Comparison of ENCODE assay signal across 8 cellular contexts in the genomic region with DNA sequence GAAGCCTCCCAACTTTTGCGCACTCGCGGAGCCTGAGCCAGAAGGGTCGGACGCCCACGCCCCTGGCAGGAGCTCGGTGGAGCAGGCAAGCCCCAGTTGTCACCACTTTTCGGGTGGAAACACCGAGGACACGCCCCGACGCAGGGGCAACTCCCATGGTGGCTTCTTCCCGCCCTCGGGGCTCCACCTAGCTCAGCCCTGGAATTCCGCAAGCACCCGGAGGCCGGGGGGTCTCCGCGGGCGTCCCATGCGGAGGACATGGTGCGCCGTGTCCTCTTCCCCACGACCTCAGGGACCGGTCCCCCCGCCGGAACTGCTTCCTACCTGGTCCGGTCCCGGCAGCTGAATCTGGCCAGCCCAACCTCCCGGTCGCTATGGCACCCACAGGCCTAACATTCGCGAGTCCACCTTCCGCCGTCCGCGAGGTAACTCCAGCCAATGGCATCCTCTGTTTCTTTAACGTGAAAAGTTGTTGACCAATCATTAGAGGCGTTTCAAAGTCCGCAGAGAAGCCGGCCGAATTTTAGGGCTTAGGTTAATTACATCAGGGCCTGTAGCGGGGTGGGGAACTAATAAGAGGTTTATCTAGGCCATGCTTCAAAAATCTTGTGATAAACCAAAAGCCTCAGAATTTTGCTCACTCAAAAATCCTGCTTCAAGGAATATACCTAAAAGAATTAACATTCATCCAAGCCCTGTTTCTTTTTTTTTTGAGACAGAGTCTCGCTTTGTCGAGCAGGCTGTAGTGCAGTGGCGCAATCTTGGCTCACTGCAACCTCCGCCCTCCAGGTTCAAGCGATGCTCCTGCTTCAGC. TPM values are rescaled to one million over a fixed set of nuclear protein-coding genes. Genes with fewer than 3 reads are reported as not detected.
DNase-seq lines count a peak whose midpoint lies in the region; ATAC-seq and TF ChIP-seq lines count a peak whose summit lies in the region.

A gene with protein sequence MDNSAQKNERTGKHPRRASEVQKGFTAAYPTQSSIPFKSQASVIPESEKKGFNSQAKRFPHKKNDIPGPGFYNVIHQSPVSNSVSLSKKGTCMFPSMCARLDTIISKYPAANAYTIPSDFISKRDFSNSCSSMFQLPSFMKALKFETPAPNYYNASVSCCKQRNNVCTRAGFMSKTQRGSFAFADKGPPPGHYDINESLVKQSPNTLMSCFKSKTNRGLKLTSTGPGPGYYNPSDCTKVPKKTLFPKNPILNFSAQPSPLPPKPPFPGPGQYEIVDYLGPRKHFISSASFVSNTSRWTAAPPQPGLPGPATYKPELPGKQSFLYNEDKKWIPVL (minus strand): TSS at position 433 of the 814 bp plus-strand sequence. CDS start 12,394 bp downstream, outside the sequence.

- H3K9me3 Mint-ChIP-seq in activated B cell treated with CpG ODN at 0.5 μM for 24 hours, result no peaks in the 10 kb centered on the region

- H3K36me3 ChIP-seq in H7 (replicated peaks; ENCODE audit: control insufficient read depth, insufficient read depth, low read length), result no peaks in the 10 kb centered on the region

- ATAC-seq in activated B cell treated with CpG ODN at 0.5 μM for 24 hours (ENCODE audit: low read depth) (peak; percentile 53), HG02884 (IDR thresholded peaks at IDR 0.05; ENCODE audit: unreplicated experiment) (no peak)

- H3K36me3 Mint-ChIP-seq in activated B cell treated with CpG ODN at 0.5 μM for 24 hours (ENCODE audit: low read depth), result peaks cover 11% of the 10 kb centered on the region

- peaks cover 47% of the 10 kb centered on the region for H3K4me1 Mint-ChIP-seq in activated B cell treated with CpG ODN at 0.5 μM for 24 hours

- H3K27ac Mint-ChIP-seq in activated B cell treated with CpG ODN at 0.5 μM for 24 hours, result peak within 1 kb of the TSS; percentile 85

- DNase-seq in AG20443 (ENCODE audit: low spot score), result peak; percentile 97
- peak; percentile 97 for DNase-seq in H7
- peak; percentile 84 for DNase-seq in NCI-H2171 (lab: John Stamatoyannopoulos, UW)
- peak; percentile 77 for DNase-seq in activated B cell treated with CpG ODN at 0.5 μM for 24 hours
- peak in 53 of 61 donors; percentile 27 to 88 (median 65) for DNase-seq in caudate nucleus (lab: John Stamatoyannopoulos, UW)
- peak; percentile 97 for DNase-seq in iPS-NIHi7 (ENCODE audit: extremely low spot score)

- intact Hi-C loops in activated B cell treated with CpG ODN at 0.5 μM for 24 hours (cut with micrococcal nuclease), result loop anchor here (1.0 to 10.0 kb wide), 3 partner anchors 40 to 1069 kb away; a partner anchor contains a TSS

- H3K4me3 ChIP-seq in H7 (ENCODE audit: insufficient read depth, low read depth, low read length) (peak within 1 kb of the TSS; percentile 93), skin epidermis (peak within 1 kb of the TSS; percentile 60 to 82 (median 69))

- H3K4me3 Mint-ChIP-seq in activated B cell treated with CpG ODN at 0.5 μM for 24 hours, result peak within 1 kb of the TSS; percentile 98

- H3K27me3 ChIP-seq in H7 (ENCODE audit: control insufficient read depth, insufficient read depth, low read length), result peaks cover 3% of the 10 kb centered on the region

- no peaks in the 10 kb centered on the region for H3K27me3 Mint-ChIP-seq in activated B cell treated with CpG ODN at 0.5 μM for 24 hours

- peak within 1 kb of the TSS; percentile 56 for H3K27ac ChIP-seq in caudate nucleus (ENCODE audit: low read depth, low read length)
- H3K27ac ChIP-seq in skin epidermis, result peak within 1 kb of the TSS; percentile 41 to 93 (median 79)

- no peak for TF ChIP-seq CTCF in activated B cell treated with CpG ODN at 0.5 μM for 24 hours (IDR thresholded peaks at IDR 0.05)

- POLR2A ChIA-PET in activated B cell treated with CpG ODN at 0.5 μM for 24 hours (lab: Charles Lee), result interaction anchor here (0.6 to 4.4 kb wide), 10 partner anchors 16 to 1904 kb away, joined by 3 to 42 read pairs (median 4); a partner anchor contains a TSS

- CTCF ChIA-PET in activated B cell treated with CpG ODN at 0.5 μM for 24 hours (lab: Charles Lee), result interaction anchor here (0.6 to 5.9 kb wide), 9 partner anchors 21 to 263 kb away, joined by 3 to 74 read pairs (median 4); no protein-coding TSS in a partner anchor

RNA-seq across cellular contexts. Expression of the gene that starts here (rescaled TPM):
- total RNA-seq in H7 (2014; rRNA removed; shearing (Covaris generic)), result 13.8 and 18.7 TPM in 2 replicates
- total RNA-seq in activated B cell treated with CpG ODN at 0.5 μM for 24 hours, result 5.5 and 7.4 TPM in 2 replicates
